14 cellular contexts compared by ENCODE assay signal in genomic region chr19:11031421-11032070, GRCh38.
"Had no signal": no experiment of that assay in that cellular context is flagged by ENCODE, and none has a peak within 500 bp of the region (broad histone marks: within the 10 kb centered on the region; RNA-seq: fewer than 3 reads in every experiment).

No MANE protein-coding gene starts in this region.

- H3K27ac ChIP-seq: ascending aorta, dorsolateral prefrontal cortex, esophagus muscularis mucosa had no signal

- H3K9me3 ChIP-seq: ascending aorta, esophagus muscularis mucosa, mucosa of descending colon had no signal

- ATAC-seq: activated naive CD8-positive, alpha-beta T cell treated with anti-CD3 and anti-CD28 coated beads, Interleukin-2, amount 50 U/mL, for 24 hours; mucosa of descending colon had no signal

- DNase-seq: activated CD4-positive, alpha-beta memory T cell treated with anti-CD3 and anti-CD28 coated beads, Interleukin-2, amount 10 ng/mL, durations not matched to agents 7 days and 5 days; activated CD4-positive, alpha-beta T cell treated with anti-CD3 and anti-CD28 coated beads for 1 hour; activated naive CD4-positive, alpha-beta T cell; activated naive CD8-positive, alpha-beta T cell treated with anti-CD3 and anti-CD28 coated beads, Interleukin-2, amount 50 U/mL, for 24 hours; mammary epithelial cell; mucosa of descending colon; stimulated activated CD4-positive, alpha-beta T cell treated with anti-CD3 and anti-CD28 coated beads, Interleukin-12 subunit alpha, Interleukin-12 subunit beta, amount 100 ng/mL, for 4 hours; stimulated activated naive CD4-positive, alpha-beta T cell; T1000 had no signal

- H3K9me3 Mint-ChIP-seq: activated CD4-positive, alpha-beta memory T cell treated with anti-CD3 and anti-CD28 coated beads, Interleukin-2, amount 10 ng/mL, durations not matched to agents 7 days and 5 days; activated naive CD8-positive, alpha-beta T cell treated with anti-CD3 and anti-CD28 coated beads, Interleukin-2, amount 50 U/mL, for 24 hours; nephron; type B pancreatic cell had no signal

- H3K27me3 Mint-ChIP-seq: activated CD4-positive, alpha-beta memory T cell treated with anti-CD3 and anti-CD28 coated beads, Interleukin-2, amount 10 ng/mL, durations not matched to agents 7 days and 5 days; activated naive CD8-positive, alpha-beta T cell treated with anti-CD3 and anti-CD28 coated beads, Interleukin-2, amount 50 U/mL, for 24 hours; type B pancreatic cell had no signal

- H3K4me3 Mint-ChIP-seq: activated CD4-positive, alpha-beta memory T cell treated with anti-CD3 and anti-CD28 coated beads, Interleukin-2, amount 10 ng/mL, durations not matched to agents 7 days and 5 days; activated naive CD8-positive, alpha-beta T cell treated with anti-CD3 and anti-CD28 coated beads, Interleukin-2, amount 50 U/mL, for 24 hours; nephron; type B pancreatic cell had no signal

- H3K27me3 ChIP-seq: ascending aorta, dorsolateral prefrontal cortex, esophagus muscularis mucosa had no signal

- H3K4me3 ChIP-seq: ascending aorta, dorsolateral prefrontal cortex, esophagus muscularis mucosa, mucosa of descending colon had no signal

- H3K27ac Mint-ChIP-seq: activated CD4-positive, alpha-beta memory T cell treated with anti-CD3 and anti-CD28 coated beads, Interleukin-2, amount 10 ng/mL, durations not matched to agents 7 days and 5 days; activated naive CD8-positive, alpha-beta T cell treated with anti-CD3 and anti-CD28 coated beads, Interleukin-2, amount 50 U/mL, for 24 hours; nephron; type B pancreatic cell had no signal
